ENCODE assay signal across 1 cellular context in the genomic region with DNA sequence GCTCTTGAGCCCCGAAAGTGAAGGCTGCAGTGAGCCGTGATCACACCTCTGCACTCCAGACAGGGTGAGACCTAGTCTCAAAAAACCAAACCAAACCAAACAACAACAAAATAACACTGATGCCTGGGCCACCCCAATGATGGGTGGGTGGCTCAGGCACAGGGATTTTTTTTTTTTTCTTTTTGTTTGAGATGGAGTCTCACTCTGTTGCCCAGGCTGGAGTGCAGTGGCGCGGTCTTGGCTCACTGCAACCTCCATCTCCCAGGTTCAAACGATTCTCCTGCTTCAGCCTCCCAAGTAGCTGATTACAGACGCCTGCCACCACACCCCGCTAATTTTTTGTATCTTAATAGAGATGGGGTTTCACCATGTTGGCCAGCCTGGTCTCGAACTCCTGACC. TPM values are rescaled to one million over a fixed set of nuclear protein-coding genes. Genes with fewer than 3 reads are reported as not detected.
"Had no signal": no experiment of that assay in that cellular context is flagged by ENCODE, and none has a peak within 500 bp of the region (broad histone marks: within the 10 kb centered on the region; RNA-seq: fewer than 3 reads in every experiment).

No MANE protein-coding gene starts in this region.

RNA-seq across cellular contexts. Expression of gene LRRC75A, which starts 39.7 kb away (rescaled TPM):
- polyA plus RNA-seq: keratinocyte had no signal
